1 cellular context compared by ENCODE assay signal in genomic region chr6:10463040-10463439, GRCh38.
TF ChIP-seq lines count a peak whose summit lies in the region.

No MANE protein-coding gene starts in this region.

TF ChIP-seq in GM12878, 131 proteins besides CTCF, POLR2A, EP300 and RAD21:
- TF ChIP-seq MLLT1 (IDR thresholded peaks at IDR 0.05): 0 out of 2 replicates have a peak, but pooled peaks have one; percentile 7
- TF ChIP-seq FOXK2 (IDR thresholded peaks at IDR 0.05): no peak
